ENCODE assay signal across 8 cellular contexts in genomic region chr7:130063036-130063435, GRCh38. TPM values are rescaled to one million over a fixed set of nuclear protein-coding genes. Genes with fewer than 3 reads are reported as not detected.
DNase-seq lines count a peak whose midpoint lies in the region; ATAC-seq and TF ChIP-seq lines count a peak whose summit lies in the region.

No MANE protein-coding gene starts in this region.

- no peaks in the 10 kb centered on the region for H3K9me3 ChIP-seq in T-helper 17 cell (ENCODE audit: control insufficient read depth, low read length, poor library complexity, severe bottlenecking)

- DNase-seq in D341Med (ENCODE audit: low spot score) = peak; percentile 51
- DNase-seq in T-helper 17 cell = peak; percentile 36 to 62 (median 52)
- DNase-seq in amniotic epithelial cell (ENCODE audit: low read depth) = peak; percentile 35
- no peak for DNase-seq in kidney epithelial cell (ENCODE audit: low read depth)
- DNase-seq in stimulated activated CD8-positive, alpha-beta memory T cell treated with anti-CD3 and anti-CD28 coated beads, Interleukin-2, amount 100 ng/mL, for 1 hour (ENCODE audit: low read depth in 2 of 2) = peak; percentile 33 to 56
- no peak for DNase-seq in H4 (ENCODE audit: low spot score)

- H3K27me3 ChIP-seq in kidney epithelial cell (ENCODE audit: control insufficient read depth, insufficient read depth, low read length) = no peaks in the 10 kb centered on the region

- H3K4me3 Mint-ChIP-seq in T-helper 17 cell = no peak overlapping the region

- ATAC-seq in T-helper 17 cell (peak; percentile 77), GM18858 (IDR thresholded peaks at IDR 0.05; ENCODE audit: unreplicated experiment) (no peak)

- H3K27me3 Mint-ChIP-seq in T-helper 17 cell = peaks cover 17% of the 10 kb centered on the region

- TF ChIP-seq CTCF in LNCAP (IDR thresholded peaks at IDR 0.05) (peak; percentile 79), kidney epithelial cell (IDR thresholded peaks at IDR 0.05; ENCODE audit: insufficient read depth, low read length, poor library complexity, severe bottlenecking) (peak; percentile 72)

- no peak overlapping the region for H3K27ac Mint-ChIP-seq in T-helper 17 cell

- H3K4me1 Mint-ChIP-seq in T-helper 17 cell = peaks cover 2% of the 10 kb centered on the region

- no peaks in the 10 kb centered on the region for H3K36me3 Mint-ChIP-seq in T-helper 17 cell (ENCODE audit: low read depth)

- H3K4me3 ChIP-seq in kidney epithelial cell (ENCODE audit: low read depth, low read length) = no peak overlapping the region

- no peaks in the 10 kb centered on the region for H3K36me3 ChIP-seq in kidney epithelial cell (ENCODE audit: control insufficient read depth, insufficient read depth, low read length)

RNA-seq across cellular contexts. Expression of gene KLHDC10, which starts 7.3 kb away (rescaled TPM):
- total RNA-seq in T-helper 17 cell = 10 to 100 TPM; 15.8 to 18.8 TPM
- 13.8 and 15.6 TPM in 2 replicates for total RNA-seq in kidney epithelial cell
- total RNA-seq in H4 (2014; rRNA removed; shearing (Covaris generic)) = 13.5 and 15.5 TPM in 2 replicates

RNA-seq across cellular contexts. Expression of gene ZC3HC1, which starts 11.9 kb away (rescaled TPM):
- total RNA-seq in T-helper 17 cell (10 to 100 TPM in 1 of 2 donors, 1 to 10 TPM in 1; 8.8 to 10.3 TPM), kidney epithelial cell (16.5 and 22.7 TPM in 2 replicates)
- total RNA-seq in H4 (2014; rRNA removed; shearing (Covaris generic)) = 53.1 and 79.8 TPM in 2 replicates

Comparison
In these comparisons a context has a peak if more than half of its experiments do, and no peak if none do; other contexts are left out.
1. DNase-seq: peak in D341Med (single experiment), T-helper 17 cell (3 of 3), amniotic epithelial cell (single experiment) and stimulated activated CD8-positive, alpha-beta memory T cell treated with anti-CD3 and anti-CD28 coated beads, Interleukin-2, amount 100 ng/mL, for 1 hour (2 of 2); none in kidney epithelial cell (single experiment) and H4 (single experiment).